In genomic region chr12:91373086-91373485, GRCh38 we compare ENCODE assay signal across 29 cellular contexts.
"Had no signal": no experiment of that assay in that cellular context is flagged by ENCODE, and none has a peak within 500 bp of the region (broad histone marks: within the 10 kb centered on the region; RNA-seq: fewer than 3 reads in every experiment).

No MANE protein-coding gene starts in this region.

- FAIRE-seq: colon, endometrium, endothelial cell of umbilical vein, frontal cortex had no signal

- H3K4me3 ChIP-seq: colonic mucosa, coronary artery, dorsolateral prefrontal cortex, esophagus muscularis mucosa, esophagus squamous epithelium, gastrocnemius medialis, gastroesophageal sphincter, heart left ventricle, heart right ventricle, hepatocyte had no signal

- H3K36me3 ChIP-seq: colonic mucosa, esophagus muscularis mucosa, esophagus squamous epithelium, gastrocnemius medialis, gastroesophageal sphincter, heart left ventricle, heart right ventricle had no signal

- H3K4me2 ChIP-seq: hepatocyte had no signal

- DNase-seq: colonic mucosa; cortex of kidney; dermis blood vessel endothelial cell; dorsolateral prefrontal cortex; effector CD4-positive, alpha-beta T cell; effector CD8-positive, alpha-beta T cell; effector memory CD4-positive, alpha-beta T cell; effector memory CD8-positive, alpha-beta T cell; endodermal cell; erythroblast; esophagus squamous epithelium; foreskin fibroblast; foreskin keratinocyte; foreskin melanocyte; gastrocnemius medialis; glutamatergic neuron; head of caudate nucleus; heart left ventricle; heart right ventricle had no signal

- H3K4me1 ChIP-seq: colonic mucosa, esophagus muscularis mucosa, esophagus squamous epithelium, foreskin keratinocyte, gastrocnemius medialis, gastroesophageal sphincter, heart left ventricle, heart right ventricle had no signal

- H3K79me2 ChIP-seq: hepatocyte had no signal

- H3K27ac ChIP-seq: colonic mucosa, coronary artery, dorsolateral prefrontal cortex, epithelial cell of prostate, esophagus muscularis mucosa, esophagus squamous epithelium, foreskin keratinocyte, gastrocnemius medialis, gastroesophageal sphincter, heart left ventricle, heart right ventricle, hepatocyte had no signal

- H3K27me3 ChIP-seq: colonic mucosa, dorsolateral prefrontal cortex, esophagus muscularis mucosa, esophagus squamous epithelium, foreskin keratinocyte, gastrocnemius medialis, gastroesophageal sphincter, heart left ventricle, heart right ventricle, hepatocyte had no signal

- H2AFZ ChIP-seq: hepatocyte had no signal

- H3K9me3 ChIP-seq: colonic mucosa, esophagus muscularis mucosa, esophagus squamous epithelium, gastrocnemius medialis, gastroesophageal sphincter, heart left ventricle, heart right ventricle had no signal

- ATAC-seq: effector memory CD8-positive, alpha-beta T cell; esophagus mucosa; foreskin keratinocyte; gastrocnemius medialis; gastroesophageal sphincter; heart left ventricle; heart right ventricle had no signal
